ENCODE assay signal across 21 cellular contexts in the genomic region with DNA sequence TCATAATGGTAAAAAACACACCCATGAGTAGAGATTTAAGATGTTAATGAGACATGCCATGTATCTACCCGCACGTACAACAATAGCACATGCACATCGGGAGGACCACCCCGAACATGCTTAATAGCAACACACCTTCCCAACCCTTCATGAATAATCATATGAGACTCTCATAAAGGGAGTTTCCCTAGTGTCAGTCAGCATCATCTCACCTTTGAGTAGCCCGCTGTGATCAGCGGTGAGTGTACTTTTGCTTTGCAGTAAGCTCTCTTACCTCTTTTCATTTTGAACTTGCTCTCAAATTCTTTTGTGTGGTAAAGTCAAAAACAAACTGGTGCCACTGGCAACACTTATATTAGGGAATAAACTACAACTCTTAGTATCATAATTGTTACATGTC. TPM values are rescaled to one million over a fixed set of nuclear protein-coding genes. Genes with fewer than 3 reads are reported as not detected.
DNase-seq lines count a peak whose midpoint lies in the region; ATAC-seq and TF ChIP-seq lines count a peak whose summit lies in the region.
"Had no signal": no experiment of that assay in that cellular context is flagged by ENCODE, and none has a peak within 500 bp of the region (broad histone marks: within the 10 kb centered on the region; RNA-seq: fewer than 3 reads in every experiment).

No MANE protein-coding gene starts in this region.

- ATAC-seq in activated T-cell treated with anti-CD3 and anti-CD28 coated beads, Interleukin-2, amount 50 U/mL, for 4 hours: peak; percentile 98 to 99
- peak; percentile 94 for ATAC-seq in central memory CD8-positive, alpha-beta T cell (replicated peaks; ENCODE audit: extremely low read depth, poor library complexity, severe bottlenecking)
- ATAC-seq in stimulated activated naive CD8-positive, alpha-beta T cell treated with anti-CD3 and anti-CD28 coated beads, Interleukin-15, Interleukin-2, amounts not matched to agents 100 U/mL and 50 U/mL, for 24 hours: peak; percentile 96
- ATAC-seq: Right ventricle myocardium inferior had no signal

- H3K4me3 ChIP-seq in colonic mucosa: no peak overlapping the region

- H3K9ac ChIP-seq in colonic mucosa (ENCODE audit: low read depth in 2 of 2, low read length in 2 of 2): no peak overlapping the region

- no peaks in the 10 kb centered on the region for H3K9me3 Mint-ChIP-seq in activated T-cell treated with anti-CD3 and anti-CD28 coated beads, Interleukin-2, amount 50 U/mL, for 4 hours
- no peaks in the 10 kb centered on the region for H3K9me3 Mint-ChIP-seq in central memory CD8-positive, alpha-beta T cell
- H3K9me3 Mint-ChIP-seq in MCF 10A (ENCODE audit: unreplicated experiment): no peaks in the 10 kb centered on the region
- H3K9me3 Mint-ChIP-seq: dendritic cell treated with granulocyte-macrophage colony-stimulating factor and Interleukin-4, amounts not matched to agents 40 ng/mL and 50 ng/mL, for 4 days; type B pancreatic cell had no signal

- peak overlapping the region; percentile 87 for H3K27ac Mint-ChIP-seq in central memory CD8-positive, alpha-beta T cell (ENCODE audit: low read depth)
- no peak overlapping the region for H3K27ac Mint-ChIP-seq in MCF 10A (ENCODE audit: low read depth, unreplicated experiment)
- H3K27ac Mint-ChIP-seq: dendritic cell treated with granulocyte-macrophage colony-stimulating factor and Interleukin-4, amounts not matched to agents 40 ng/mL and 50 ng/mL, for 4 days; type B pancreatic cell had no signal

- no peak overlapping the region for H3K27ac ChIP-seq in colonic mucosa
- H3K27ac ChIP-seq: epithelial cell of prostate had no signal

- H3K4me3 Mint-ChIP-seq in activated T-cell treated with anti-CD3 and anti-CD28 coated beads, Interleukin-2, amount 50 U/mL, for 4 hours: no peak overlapping the region
- H3K4me3 Mint-ChIP-seq in central memory CD8-positive, alpha-beta T cell: peak overlapping the region; percentile 17
- no peak overlapping the region for H3K4me3 Mint-ChIP-seq in MCF 10A (ENCODE audit: unreplicated experiment)
- H3K4me3 Mint-ChIP-seq: dendritic cell treated with granulocyte-macrophage colony-stimulating factor and Interleukin-4, amounts not matched to agents 40 ng/mL and 50 ng/mL, for 4 days; type B pancreatic cell had no signal

- no peak for TF ChIP-seq CTCF in colonic mucosa (IDR thresholded peaks at IDR 0.05)
- no peak for TF ChIP-seq CTCF in MCF 10A (IDR thresholded peaks at IDR 0.05; ENCODE audit: unreplicated experiment)

- H3K36me3 ChIP-seq in colonic mucosa: no peaks in the 10 kb centered on the region

- BruUV-seq in MCF 10A (replicated peaks; lab: Mats Ljungman, UMichigan): no TSS peak

- POLR2A ChIA-PET in MCF 10A (lab: Yijun Ruan, JAX): interaction anchor here (0.6 kb wide), 1 partner anchor 137 kb away, joined by 3 read pairs; no protein-coding TSS in a partner anchor

- no peaks in the 10 kb centered on the region for H3K27me3 Mint-ChIP-seq in activated T-cell treated with anti-CD3 and anti-CD28 coated beads, Interleukin-2, amount 50 U/mL, for 4 hours (ENCODE audit: low read depth)
- H3K27me3 Mint-ChIP-seq in central memory CD8-positive, alpha-beta T cell: no peaks in the 10 kb centered on the region
- H3K27me3 Mint-ChIP-seq in MCF 10A (ENCODE audit: insufficient read depth, unreplicated experiment): no peaks in the 10 kb centered on the region
- H3K27me3 Mint-ChIP-seq: dendritic cell treated with granulocyte-macrophage colony-stimulating factor and Interleukin-4, amounts not matched to agents 40 ng/mL and 50 ng/mL, for 4 days; type B pancreatic cell had no signal

- H3K27me3 ChIP-seq in colonic mucosa: no peaks in the 10 kb centered on the region

- peaks cover 57% of the 10 kb centered on the region for H3K4me1 Mint-ChIP-seq in activated T-cell treated with anti-CD3 and anti-CD28 coated beads, Interleukin-2, amount 50 U/mL, for 4 hours (ENCODE audit: low read depth)
- peaks cover 54% of the 10 kb centered on the region for H3K4me1 Mint-ChIP-seq in central memory CD8-positive, alpha-beta T cell
- H3K4me1 Mint-ChIP-seq in MCF 10A (ENCODE audit: insufficient read depth, unreplicated experiment): no peaks in the 10 kb centered on the region

- intact Hi-C loops in colonic mucosa (cut with DNase I): no loop called here
- intact Hi-C loops in MCF 10A (cut with micrococcal nuclease): no loop called here

- no peaks in the 10 kb centered on the region for H3K4me1 ChIP-seq in colonic mucosa

- DNase-seq in activated T-cell treated with anti-CD3 and anti-CD28 coated beads, Interleukin-2, amount 50 U/mL, for 4 hours: peak; percentile 31
- DNase-seq in activated T-cell treated with anti-CD3 and anti-CD28 coated beads, Interleukin-2, amount 50 U/mL, for 1 hour: no peak
- DNase-seq in T-helper 9 cell (peak; percentile 7), colonic mucosa (no peak), amygdala (lab: John Stamatoyannopoulos, UW) (no peak), MCF 10A (ENCODE audit: unreplicated experiment) (no peak)
- no peak for DNase-seq in central memory CD8-positive, alpha-beta T cell (ENCODE audit: low spot score in 2 of 2)
- DNase-seq in stimulated activated naive CD8-positive, alpha-beta T cell treated with anti-CD3 and anti-CD28 coated beads, Interleukin-15, Interleukin-2, amounts not matched to agents 100 U/mL and 50 U/mL, for 24 hours: no peak
- DNase-seq: DMS79, foreskin melanocyte, hypothalamus, kidney, NCI-H1105, NCI-H2107, NCI-H524 treated with DMSO at 0.1 percent for 48 hours had no signal

- CTCF ChIA-PET in MCF 10A (lab: Yijun Ruan, JAX): interaction anchor here (1.7 to 2.9 kb wide), 2 partner anchors 120 to 145 kb away, joined by 7 to 25 read pairs; no protein-coding TSS in a partner anchor

- H3K9me3 ChIP-seq in colonic mucosa: no peaks in the 10 kb centered on the region

- H3K36me3 Mint-ChIP-seq in activated T-cell treated with anti-CD3 and anti-CD28 coated beads, Interleukin-2, amount 50 U/mL, for 4 hours (ENCODE audit: insufficient read depth): peaks cover 25% of the 10 kb centered on the region
- peaks cover 29% of the 10 kb centered on the region for H3K36me3 Mint-ChIP-seq in central memory CD8-positive, alpha-beta T cell (ENCODE audit: insufficient read depth)
- H3K36me3 Mint-ChIP-seq in MCF 10A (ENCODE audit: insufficient read depth, unreplicated experiment): peaks cover 5% of the 10 kb centered on the region
- H3K36me3 Mint-ChIP-seq: type B pancreatic cell had no signal

RNA-seq across cellular contexts. Expression of gene ZBED2, which starts 23.1 kb away (rescaled TPM):
- 100 to 1,000 TPM; 180 to 336 (median 325) TPM for total RNA-seq in activated T-cell treated with anti-CD3 and anti-CD28 coated beads, Interleukin-2, amount 50 U/mL, for 4 hours
- under 1 TPM in 1 of 2 donors, not detected in 1; 0.52 TPM for total RNA-seq in colonic mucosa
- 6.5 and 19.0 TPM in 2 replicates for total RNA-seq in MCF 10A (2022)
- total RNA-seq: H1, LHCN-M2, Right ventricle myocardium inferior had no signal

RNA-seq across cellular contexts. Expression of gene CD96, which starts 30.1 kb away (rescaled TPM):
- total RNA-seq in activated T-cell treated with anti-CD3 and anti-CD28 coated beads, Interleukin-2, amount 50 U/mL, for 4 hours: 10 to 100 TPM; 21.4 to 28.3 (median 25.2) TPM
- total RNA-seq in colonic mucosa: 1 to 10 TPM; 1.7 to 2.8 TPM
- 0.09 TPM in 1 of 2 replicates, not detected in the other for total RNA-seq in MCF 10A (2022)
- total RNA-seq: H1 had no signal

Comparison
In these comparisons a context has a peak if more than half of its experiments do, and no peak if none do; other contexts are left out.
1. DNase-seq: peak in activated T-cell treated with anti-CD3 and anti-CD28 coated beads, Interleukin-2, amount 50 U/mL, for 4 hours (single experiment) and T-helper 9 cell (single experiment); none in activated T-cell treated with anti-CD3 and anti-CD28 coated beads, Interleukin-2, amount 50 U/mL, for 1 hour (single experiment), central memory CD8-positive, alpha-beta T cell (0 of 2), stimulated activated naive CD8-positive, alpha-beta T cell treated with anti-CD3 and anti-CD28 coated beads, Interleukin-15, Interleukin-2, amounts not matched to agents 100 U/mL and 50 U/mL, for 24 hours (single experiment), colonic mucosa (single experiment), amygdala (0 of 56) and MCF 10A (single experiment).
2. RNA of gene CD96, which starts 30.1 kb away (total RNA-seq): 21.4 to 28.3 TPM in activated T-cell treated with anti-CD3 and anti-CD28 coated beads, Interleukin-2, amount 50 U/mL, for 4 hours; 1.7 to 2.8 TPM in colonic mucosa and 0.09 TPM in MCF 10A; every median in the first group is over 4 times any median in the second.
3. Peak in every context shown above with its lines, with median percentiles within 50 percentile points of each other: ATAC-seq.